9 cellular contexts compared by ENCODE assay signal in genomic region chr11:125112235-125112604, GRCh38. TPM values are rescaled to one million over a fixed set of nuclear protein-coding genes. Genes with fewer than 3 reads are reported as not detected.
DNase-seq lines count a peak whose midpoint lies in the region; ATAC-seq and TF ChIP-seq lines count a peak whose summit lies in the region.
"Had no signal": no experiment of that assay in that cellular context is flagged by ENCODE, and none has a peak within 500 bp of the region (broad histone marks: within the 10 kb centered on the region; RNA-seq: fewer than 3 reads in every experiment).

No MANE protein-coding gene starts in this region.

- intact Hi-C loops in MCF 10A (cut with micrococcal nuclease): loop anchor here (5.0 kb wide), 1 partner anchor 50 kb away; the partner anchor contains the start of gene SLC37A2

- CTCF ChIA-PET in MCF 10A (lab: Yijun Ruan, JAX): interaction anchor here (0.6 to 4.6 kb wide), 10 partner anchors 12 to 319 kb away, joined by 3 to 37 read pairs (median 6); no protein-coding TSS in a partner anchor

- peaks cover 7% of the 10 kb centered on the region for H3K27me3 Mint-ChIP-seq in stimulated activated naive CD8-positive, alpha-beta T cell treated with anti-CD3 and anti-CD28 coated beads, Interleukin-15, Interleukin-2, amounts not matched to agents 100 ng/mL and 50 ng/mL, for 24 hours
- no peaks in the 10 kb centered on the region for H3K27me3 Mint-ChIP-seq in MCF 10A (ENCODE audit: insufficient read depth, unreplicated experiment)
- H3K27me3 Mint-ChIP-seq in mesothelial cell of epicardium (ENCODE audit: low read depth): peaks cover 18% of the 10 kb centered on the region

- BruUV-seq in MCF 10A (replicated peaks; lab: Mats Ljungman, UMichigan): TSS peak; percentile 85

- peak overlapping the region; percentile 87 for H3K27ac Mint-ChIP-seq in stimulated activated naive CD8-positive, alpha-beta T cell treated with anti-CD3 and anti-CD28 coated beads, Interleukin-15, Interleukin-2, amounts not matched to agents 100 ng/mL and 50 ng/mL, for 24 hours
- H3K27ac Mint-ChIP-seq in MCF 10A (ENCODE audit: low read depth, unreplicated experiment) (peak overlapping the region; percentile 96), mesothelial cell of epicardium (no peak overlapping the region)

- TF ChIP-seq CTCF in MCF 10A (IDR thresholded peaks at IDR 0.05; ENCODE audit: unreplicated experiment) (no peak), mesothelial cell of epicardium (IDR thresholded peaks at IDR 0.05; ENCODE audit: unreplicated experiment) (no peak)

- H3K36me3 Mint-ChIP-seq in stimulated activated naive CD8-positive, alpha-beta T cell treated with anti-CD3 and anti-CD28 coated beads, Interleukin-15, Interleukin-2, amounts not matched to agents 100 ng/mL and 50 ng/mL, for 24 hours (ENCODE audit: low read depth): peaks cover under 1% of the 10 kb centered on the region
- no peaks in the 10 kb centered on the region for H3K36me3 Mint-ChIP-seq in MCF 10A (ENCODE audit: insufficient read depth, unreplicated experiment)
- peaks cover 5% of the 10 kb centered on the region for H3K36me3 Mint-ChIP-seq in mesothelial cell of epicardium

- peak overlapping the region; percentile 86 for H3K4me3 Mint-ChIP-seq in stimulated activated naive CD8-positive, alpha-beta T cell treated with anti-CD3 and anti-CD28 coated beads, Interleukin-15, Interleukin-2, amounts not matched to agents 100 ng/mL and 50 ng/mL, for 24 hours
- H3K4me3 Mint-ChIP-seq in MCF 10A (ENCODE audit: unreplicated experiment) (peak overlapping the region; percentile 98), mesothelial cell of epicardium (peak overlapping the region; percentile 94)

- H3K9me3 Mint-ChIP-seq in stimulated activated naive CD8-positive, alpha-beta T cell treated with anti-CD3 and anti-CD28 coated beads, Interleukin-15, Interleukin-2, amounts not matched to agents 100 ng/mL and 50 ng/mL, for 24 hours: no peaks in the 10 kb centered on the region
- H3K9me3 Mint-ChIP-seq in MCF 10A (ENCODE audit: unreplicated experiment) (peaks cover 8% of the 10 kb centered on the region), mesothelial cell of epicardium (peaks cover 24% of the 10 kb centered on the region)

- H3K4me1 Mint-ChIP-seq in stimulated activated naive CD8-positive, alpha-beta T cell treated with anti-CD3 and anti-CD28 coated beads, Interleukin-15, Interleukin-2, amounts not matched to agents 100 ng/mL and 50 ng/mL, for 24 hours (ENCODE audit: low read depth): peaks cover 18% of the 10 kb centered on the region
- H3K4me1 Mint-ChIP-seq in MCF 10A (ENCODE audit: insufficient read depth, unreplicated experiment) (peaks cover 5% of the 10 kb centered on the region), mesothelial cell of epicardium (peaks cover 16% of the 10 kb centered on the region)

- POLR2A ChIA-PET in MCF 10A (lab: Yijun Ruan, JAX): interaction anchor here (0.6 to 2.9 kb wide), 12 partner anchors 9 to 895 kb away, joined by 3 to 15 read pairs (median 4); partner anchors contain the start of gene CCDC15

- ATAC-seq in stimulated activated naive CD8-positive, alpha-beta T cell treated with anti-CD3 and anti-CD28 coated beads, Interleukin-15, Interleukin-2, amounts not matched to agents 100 U/mL and 50 U/mL, for 24 hours: no peak

- DNase-seq in stimulated activated naive CD8-positive, alpha-beta T cell treated with anti-CD3 and anti-CD28 coated beads, Interleukin-15, Interleukin-2, amounts not matched to agents 100 U/mL and 50 U/mL, for 24 hours: no peak
- no peak for DNase-seq in MCF 10A (ENCODE audit: unreplicated experiment)
- DNase-seq in mesothelial cell of epicardium (ENCODE audit: low spot score in 2 of 2, unreplicated experiment in 2 of 2): no peak
- DNase-seq in activated gamma-delta T cell treated with Interleukin-2 at 50 U/mL for 16 hours: no peak
- DNase-seq in GM19240 (ENCODE audit: insufficient read length, low spot score): no peak
- DNase-seq in GF-D8 (lab: John Stamatoyannopoulos, UW): no peak
- no peak for DNase-seq in NCI-H748 (lab: John Stamatoyannopoulos, UW; ENCODE audit: unreplicated experiment)

RNA-seq across cellular contexts. Expression of gene TMEM218, which starts 0.8 kb away (rescaled TPM):
- total RNA-seq in MCF 10A (2022) (21.1 and 31.3 TPM in 2 replicates), mesothelial cell of epicardium (23.1 to 23.9 TPM (median 23.7 TPM) in 3 replicates)

RNA-seq across cellular contexts. Expression of gene SLC37A2, which starts 49.1 kb away (rescaled TPM):
- total RNA-seq in MCF 10A (2022): 5.2 and 7.8 TPM in 2 replicates
- total RNA-seq in mesothelial cell of epicardium: 0.47 to 0.54 TPM (median 0.51 TPM) in 3 replicates

RNA-seq across cellular contexts. Expression of gene PKNOX2, which starts 52.3 kb away (rescaled TPM):
- total RNA-seq in MCF 10A (2022) (not detected in 2 replicates), mesothelial cell of epicardium (20.4 to 23.1 TPM (median 22.2 TPM) in 3 replicates)
- total RNA-seq: lung microvascular endothelial cell had no signal

Comparison
In these comparisons a context has a peak if more than half of its experiments do, and no peak if none do; other contexts are left out.
1. RNA of gene PKNOX2, which starts 52.3 kb away (total RNA-seq): 20.4 to 23.1 TPM in mesothelial cell of epicardium; not detected in MCF 10A; every median in the first group is over 10 times any median in the second.
2. Peak in every context shown above with its lines, with median percentiles within 50 percentile points of each other: H3K4me3 Mint-ChIP-seq.